In genomic region chr9:126464694-126465441, GRCh38 we compare ENCODE assay signal across 19 cellular contexts.
"Had no signal": no experiment of that assay in that cellular context is flagged by ENCODE, and none has a peak within 500 bp of the region (broad histone marks: within the 10 kb centered on the region; RNA-seq: fewer than 3 reads in every experiment).

No MANE protein-coding gene starts in this region.

- H3K4me3 Mint-ChIP-seq: activated naive CD4-positive, alpha-beta T cell treated with anti-CD3 and anti-CD28 coated beads, Interleukin-2, amount 10 ng/mL, durations not matched to agents 7 days and 5 days; immature natural killer cell; natural killer cell treated with Interleukin-12 subunit alpha and Interleukin-12 subunit beta and Interleukin-15 and Interleukin-18, amount 100 ng/mL, for 72 hours; stimulated activated effector memory CD8-positive, alpha-beta T cell treated with anti-CD3 and anti-CD28 coated beads, Interleukin-12 subunit alpha, Interleukin-12 subunit beta, amount 100 ng/mL, for 72 hours had no signal

- H3K36me3 ChIP-seq: breast epithelium, right lobe of liver, thoracic aorta had no signal

- DNase-seq: activated naive CD4-positive, alpha-beta T cell treated with anti-CD3 and anti-CD28 coated beads, Interleukin-2, amount 10 ng/mL, durations not matched to agents 7 days and 5 days; activated T-cell treated with anti-CD3 and anti-CD28 coated beads for 4 hours; cerebellar nuclear complex; effector memory CD4-positive, alpha-beta T cell; esophagus squamous epithelium; heart right ventricle; immature natural killer cell; stimulated activated CD4-positive, alpha-beta T cell treated with anti-CD3 and anti-CD28 coated beads, Interleukin-4, amount 100 ng/mL, for 24 hours; T-helper 1 cell; T-helper 9 cell; upper lobe of left lung had no signal

- ATAC-seq: activated CD4-positive, CD25-positive, alpha-beta regulatory T cell treated with anti-CD3 and anti-CD28 coated beads, Interleukin-2, amount 50 U/mL, for 24 hours; heart right ventricle; natural killer cell treated with Interleukin-12 subunit alpha and Interleukin-12 subunit beta and Interleukin-15 and Interleukin-18, amount 100 ng/mL, for 72 hours; right lobe of liver; stimulated activated effector memory CD8-positive, alpha-beta T cell treated with anti-CD3 and anti-CD28 coated beads, Interleukin-12 subunit alpha, Interleukin-12 subunit beta, amount 100 ng/mL, for 72 hours had no signal

- H3K27me3 ChIP-seq: breast epithelium, esophagus squamous epithelium, heart right ventricle, right lobe of liver, upper lobe of left lung had no signal

- H3K27ac ChIP-seq: breast epithelium, esophagus squamous epithelium, heart right ventricle, parathyroid adenoma, right lobe of liver, thoracic aorta, upper lobe of left lung had no signal

- H3K36me3 Mint-ChIP-seq: activated naive CD4-positive, alpha-beta T cell treated with anti-CD3 and anti-CD28 coated beads, Interleukin-2, amount 10 ng/mL, durations not matched to agents 7 days and 5 days had no signal

- H3K27ac Mint-ChIP-seq: natural killer cell treated with Interleukin-12 subunit alpha and Interleukin-12 subunit beta and Interleukin-15 and Interleukin-18, amount 100 ng/mL, for 72 hours; stimulated activated effector memory CD8-positive, alpha-beta T cell treated with anti-CD3 and anti-CD28 coated beads, Interleukin-12 subunit alpha, Interleukin-12 subunit beta, amount 100 ng/mL, for 72 hours had no signal

- H3K4me1 ChIP-seq: breast epithelium, parathyroid adenoma, right lobe of liver had no signal

- H3K9me3 ChIP-seq: breast epithelium, esophagus squamous epithelium, heart right ventricle, right lobe of liver, thoracic aorta, upper lobe of left lung had no signal

- H3K4me3 ChIP-seq: breast epithelium, esophagus squamous epithelium, heart right ventricle, right lobe of liver, smooth muscle cell, thoracic aorta, upper lobe of left lung had no signal

- H3K9me3 Mint-ChIP-seq: activated naive CD4-positive, alpha-beta T cell treated with anti-CD3 and anti-CD28 coated beads, Interleukin-2, amount 10 ng/mL, durations not matched to agents 7 days and 5 days; immature natural killer cell; natural killer cell treated with Interleukin-12 subunit alpha and Interleukin-12 subunit beta and Interleukin-15 and Interleukin-18, amount 100 ng/mL, for 72 hours; stimulated activated effector memory CD8-positive, alpha-beta T cell treated with anti-CD3 and anti-CD28 coated beads, Interleukin-12 subunit alpha, Interleukin-12 subunit beta, amount 100 ng/mL, for 72 hours had no signal

- H3K27me3 Mint-ChIP-seq: natural killer cell treated with Interleukin-12 subunit alpha and Interleukin-12 subunit beta and Interleukin-15 and Interleukin-18, amount 100 ng/mL, for 72 hours had no signal
